Comparison of ENCODE assay signal across 12 cellular contexts in the genomic region with DNA sequence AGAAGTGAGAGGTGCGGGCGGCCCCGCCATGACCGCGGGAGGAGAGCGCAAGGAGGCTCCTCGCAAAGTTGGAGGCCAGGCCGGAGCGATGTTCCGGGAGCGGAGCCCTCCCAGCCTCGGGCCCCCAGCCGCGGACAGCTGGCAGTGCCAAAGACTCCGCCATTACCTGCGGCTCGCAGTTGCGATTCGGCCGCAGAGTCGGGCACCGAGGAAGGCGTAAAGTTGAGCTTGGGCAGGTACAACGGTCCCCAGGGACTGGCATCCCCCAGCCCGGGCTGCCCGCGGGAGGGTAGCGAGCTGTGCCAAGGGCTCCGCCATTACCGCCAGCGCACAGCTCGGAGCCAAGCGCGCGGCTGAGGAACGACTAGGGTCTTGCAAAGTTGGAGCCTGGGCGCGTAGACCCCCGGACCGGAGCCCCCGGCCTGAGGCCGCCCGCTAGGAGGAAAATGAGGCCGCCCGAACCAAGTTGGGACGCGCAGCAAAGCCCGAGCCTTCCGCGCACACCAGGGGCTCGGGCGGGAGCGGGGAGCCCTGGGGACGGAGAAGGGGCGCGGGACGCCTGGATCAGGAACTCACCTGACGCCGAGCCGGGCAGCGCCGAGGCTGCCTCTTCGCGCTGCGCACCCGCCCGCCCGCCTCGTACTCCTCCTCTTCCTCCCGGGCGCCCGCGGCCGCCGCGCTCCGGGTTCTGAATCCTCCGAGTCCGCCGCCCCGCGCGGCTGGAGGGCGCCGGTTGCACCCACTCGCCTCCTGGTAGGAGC. TPM values are rescaled to one million over a fixed set of nuclear protein-coding genes. Genes with fewer than 3 reads are reported as not detected.
DNase-seq lines count a peak whose midpoint lies in the region; ATAC-seq, FAIRE-seq and TF ChIP-seq lines count a peak whose summit lies in the region.
"Had no signal": no experiment of that assay in that cellular context is flagged by ENCODE, and none has a peak within 500 bp of the region (broad histone marks: within the 10 kb centered on the region; RNA-seq: fewer than 3 reads in every experiment).

No MANE protein-coding gene starts in this region.

- H3K4me3 ChIP-seq in A549, result peak overlapping the region; percentile 66
- H3K4me3 ChIP-seq in esophagus (ENCODE audit: low read depth in 1 of 2, low read length in 2 of 2), result peak overlapping the region; percentile 40 to 44

- H3K4me1 ChIP-seq in A549 (no peaks in the 10 kb centered on the region; the same call in 2 of the 3 replicates), esophagus (ENCODE audit: control insufficient read depth in 2 of 2, insufficient read depth in 2 of 2, low read length in 1 of 2) (no peaks in the 10 kb centered on the region)

- peaks cover 4 to 13% of the 10 kb centered on the region in 2 donors for H3K27me3 ChIP-seq in esophagus (ENCODE audit: control insufficient read depth in 1 of 2, insufficient read depth in 2 of 2, low read length in 2 of 2)

- FAIRE-seq in A549 (lab: Jason Lieb, UNC), result no peak

- H3K27ac Mint-ChIP-seq in nephron, result no peak overlapping the region

- ATAC-seq in A549 (peak; percentile 31 to 63; a peak in 3 of 6 replicates), HG03175 (IDR thresholded peaks at IDR 0.05; ENCODE audit: unreplicated experiment) (no peak)
- no peak for ATAC-seq in stimulated activated naive CD8-positive, alpha-beta T cell treated with anti-CD3 and anti-CD28 coated beads, Interleukin-15, Interleukin-2, amounts not matched to agents 100 U/mL and 50 U/mL, for 24 hours

- TF ChIP-seq CTCF in A549 (IDR thresholded peaks at IDR 0.05), result no peak
- no peak for TF ChIP-seq CTCF in nephron (IDR thresholded peaks at IDR 0.05; ENCODE audit: unreplicated experiment in 3 of 3)

- H3K4me3 Mint-ChIP-seq in nephron, result peak overlapping the region; percentile 49 to 62 (median 50)

- peaks cover 100% of the 10 kb centered on the region for H3K27me3 Mint-ChIP-seq in nephron (ENCODE audit: low read depth)

- H3K36me3 ChIP-seq in esophagus (ENCODE audit: control insufficient read depth in 2 of 2, insufficient read depth in 2 of 2, low read length in 1 of 2), result no peaks in the 10 kb centered on the region

- no peak for TF ChIP-seq POLR2A in A549 (IDR thresholded peaks at IDR 0.05; ENCODE audit: low read length)

- H3K4me2 ChIP-seq in A549, result peak overlapping the region; percentile 96

- DNase-seq in A549 (ENCODE audit: low read depth in 1 of 2, low spot score in 1 of 2) (no peak), NCI-H2107 (lab: John Stamatoyannopoulos, UW) (peak; percentile 32), NOMO-1 treated with dmso at 0.1 percent for 144 hours (lab: John Stamatoyannopoulos, UW; ENCODE audit: unreplicated experiment) (no peak)
- no peak for DNase-seq in effector CD4-positive, alpha-beta T cell
- no peak for DNase-seq in stimulated activated naive CD8-positive, alpha-beta T cell treated with anti-CD3 and anti-CD28 coated beads, Interleukin-15, Interleukin-2, amounts not matched to agents 100 U/mL and 50 U/mL, for 24 hours
- DNase-seq: activated CD4-positive, alpha-beta T cell treated with anti-CD3 and anti-CD28 coated beads, Interleukin-2, amount 50 U/mL, for 48 hours; activated naive CD4-positive, alpha-beta T cell; NCI-H1048; T-helper 1 cell had no signal

- H3K27ac ChIP-seq in A549 (peak overlapping the region; percentile 65 to 69), esophagus (ENCODE audit: low read depth in 2 of 2, low read length in 1 of 2) (no peak overlapping the region)

- TF ChIP-seq RAD21 in A549 (conservative IDR thresholded peaks at IDR 0.05 in 1 of 2, IDR thresholded peaks at IDR 0.05 in 1 of 2), result no peak

- CTCF ChIA-PET in A549 (lab: Yijun Ruan, JAX), result interaction anchor here (0.7 to 3.3 kb wide), 5 partner anchors 135 to 489 kb away, joined by 3 to 22 read pairs (median 4); no protein-coding TSS in a partner anchor

- 20% methylated on average over 46 of the region's 86 CpGs for WGBS in A549 (ENCODE audit: missing lambda C conversion rate)
- WGBS in esophagus, 2 donors, result 3 to 7% methylated on average over 59 to 86 of the region's 86 CpGs

- H3K9me3 ChIP-seq in A549 (no peaks in the 10 kb centered on the region), esophagus (ENCODE audit: control insufficient read depth in 2 of 2, insufficient read depth in 1 of 2, low read depth in 1 of 2, low read length in 1 of 2) (peaks cover 0 to 2% of the 10 kb centered on the region in 2 donors)

- no peaks in the 10 kb centered on the region for H3K9me3 Mint-ChIP-seq in nephron

- H3K4me1 Mint-ChIP-seq in nephron, result no peaks in the 10 kb centered on the region

- no peaks in the 10 kb centered on the region for H3K36me3 Mint-ChIP-seq in nephron (ENCODE audit: low read depth)

- no peak for TF ChIP-seq EP300 in A549 (IDR thresholded peaks at IDR 0.05)

- POLR2A ChIA-PET in A549 (lab: Yijun Ruan, JAX), result no interaction called here

TF ChIP-seq in A549, 52 proteins besides CTCF, POLR2A, EP300 and RAD21:
- no peak for TF ChIP-seq CHD2 (IDR thresholded peaks at IDR 0.05; ENCODE audit: low read length, partially characterized antibody)
- TF ChIP-seq JUNB (IDR thresholded peaks at IDR 0.05), result no peak
- no peak for TF ChIP-seq CEBPB (IDR thresholded peaks at IDR 0.05)
- TF ChIP-seq HDAC2 (IDR thresholded peaks at IDR 0.05), result 0 out of 2 replicates have a peak, but pooled peaks have one; percentile 65
- TF ChIP-seq, protein P1, sequence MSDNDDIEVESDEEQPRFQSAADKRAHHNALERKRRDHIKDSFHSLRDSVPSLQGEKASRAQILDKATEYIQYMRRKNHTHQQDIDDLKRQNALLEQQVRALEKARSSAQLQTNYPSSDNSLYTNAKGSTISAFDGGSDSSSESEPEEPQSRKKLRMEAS (IDR thresholded peaks at IDR 0.05), result no peak
- no peak for TF ChIP-seq TFCP2L1 (CRISPR knock-in tag; IDR thresholded peaks at IDR 0.05)

RNA-seq across cellular contexts. Expression of a gene that starts 0.7 kb away (rescaled TPM):
- polyA plus RNA-seq in A549 (2011; rRNA removed) (0.39 and 0.62 TPM in 2 replicates), A549 (2017; fragmentation: RNase III; extraction: RNeasy Plus Mini Kit Qiagen cat#74134 plus additional on column Dnase treatment) (0.10 to 0.16 TPM (median 0.12 TPM) in 3 replicates), esophagus (under 1 TPM; 0.32 to 0.35 TPM)
- polyA plus RNA-seq in A549 (2012; cell fraction: cytosol; rRNA removed), result 0.11 and 0.19 TPM in 2 replicates
- polyA plus RNA-seq in A549 (2012; cell fraction: nucleus; rRNA removed), result 0.20 and 0.42 TPM in 2 replicates
- 1.6 and 2.3 TPM in 2 replicates for polyA minus RNA-seq in A549 (2011; rRNA and poly(A)+ RNA removed)

Comparison
In these comparisons a context has a peak if more than half of its experiments do, and no peak if none do; other contexts are left out.
1. ATAC-seq: peak in A549 (2 of 2); none in HG03175 (single experiment) and stimulated activated naive CD8-positive, alpha-beta T cell treated with anti-CD3 and anti-CD28 coated beads, Interleukin-15, Interleukin-2, amounts not matched to agents 100 U/mL and 50 U/mL, for 24 hours (single experiment).
2. H3K27ac ChIP-seq: peak in A549 (2 of 2); none in esophagus (0 of 2).